Comparison of ENCODE assay signal across 8 cellular contexts in genomic region chr17:66906321-66907278, GRCh38. TPM values are rescaled to one million over a fixed set of nuclear protein-coding genes. Genes with fewer than 3 reads are reported as not detected.
A peak's percentile ranks its signal among the peaks of the same experiment; 100 is the strongest.
DNase-seq lines count a peak whose midpoint lies in the region; ATAC-seq and TF ChIP-seq lines count a peak whose summit lies in the region.

No MANE protein-coding gene starts in this region.

- peak; percentile 89 for TF ChIP-seq CTCF in BJ (IDR thresholded peaks at IDR 0.05; ENCODE audit: insufficient read depth, low read depth, low read length)
- peak; percentile 91 for TF ChIP-seq CTCF in HFF-Myc (IDR thresholded peaks at IDR 0.05; ENCODE audit: low read depth, low read length, missing control alignments)

- POLR2A ChIA-PET in BJ (lab: Charles Lee), result no interaction called here

- intact Hi-C loops in left colon (cut with DNase I, micrococcal nuclease), result loop anchor here (5.0 kb wide), 1 partner anchor 189 kb away; no protein-coding TSS in a partner anchor

- H3K4me3 ChIP-seq in BJ (ENCODE audit: low read depth, low read length), result no peak overlapping the region
- no peak overlapping the region for H3K4me3 ChIP-seq in HFF-Myc (replicated peaks; ENCODE audit: low read depth, low read length)

- CTCF ChIA-PET in BJ (lab: Yijun Ruan, JAX), result interaction anchor here (1.3 kb wide), 1 partner anchor 10 kb away, joined by 5 read pairs; no protein-coding TSS in a partner anchor

- H3K27me3 ChIP-seq in BJ (ENCODE audit: control insufficient read depth, insufficient read depth, low read length), result peaks cover 16% of the 10 kb centered on the region

- ATAC-seq in left colon (peak; percentile 78), GM19023 (IDR thresholded peaks at IDR 0.05; ENCODE audit: unreplicated experiment) (no peak)

- DNase-seq in BJ (ENCODE audit: low read depth), result no peak
- DNase-seq in HFF-Myc (ENCODE audit: extremely low read depth, low read depth), result peak; percentile 53
- peak; percentile 71 to 85 for DNase-seq in NCI-H446 (lab: John Stamatoyannopoulos, UW)
- DNase-seq in activated CD4-positive, alpha-beta T cell treated with anti-CD3 and anti-CD28 coated beads for 24 hours (ENCODE audit: low read depth in 2 of 2), result peak; percentile 47 to 60
- peak; percentile 40 for DNase-seq in cerebellum (ENCODE audit: low spot score)
- DNase-seq in left colon, result peak; percentile 77 to 89
- DNase-seq in stimulated activated CD4-positive, alpha-beta T cell treated with anti-CD3 and anti-CD28 coated beads, Interleukin-4, amount 100 ng/mL, for 1 hour, result peak; percentile 68

- H3K36me3 ChIP-seq in BJ (ENCODE audit: control insufficient read depth, insufficient read depth, low read length), result no peaks in the 10 kb centered on the region

RNA-seq across cellular contexts. Expression of gene CACNG4, which starts 57.9 kb away (rescaled TPM):
- polyA plus RNA-seq in BJ (2011; rRNA removed), result 0.02 and 0.06 TPM in 2 replicates
- polyA minus RNA-seq in BJ (2011; rRNA and poly(A)+ RNA removed), result 0.05 TPM in 1 of 2 replicates, not detected in the other
- 34.8 TPM for total RNA-seq in cerebellum
- total RNA-seq in left colon, result under 1 TPM; 0.15 to 0.25 TPM

Comparison
In these comparisons a context has a peak if more than half of its experiments do, and no peak if none do; other contexts are left out.
1. RNA of gene CACNG4, which starts 57.9 kb away (total RNA-seq): 34.8 TPM in cerebellum (single experiment); 0.15 to 0.25 TPM in left colon; every median in the first group is over 10 times any median in the second.